Comparison of ENCODE assay signal across 13 cellular contexts in genomic region chr14:50920482-50921225, GRCh38. TPM values are rescaled to one million over a fixed set of nuclear protein-coding genes. Genes with fewer than 3 reads are reported as not detected.
DNase-seq lines count a peak whose midpoint lies in the region; ATAC-seq and TF ChIP-seq lines count a peak whose summit lies in the region.
"Had no signal": no experiment of that assay in that cellular context is flagged by ENCODE, and none has a peak within 500 bp of the region (broad histone marks: within the 10 kb centered on the region; RNA-seq: fewer than 3 reads in every experiment).

No MANE protein-coding gene starts in this region.

- no peaks in the 10 kb centered on the region for H3K27me3 Mint-ChIP-seq in HFFc6 (ENCODE audit: insufficient read depth)

- peaks cover 36% of the 10 kb centered on the region for H3K36me3 Mint-ChIP-seq in HFFc6 (ENCODE audit: low read depth)

- peak overlapping the region; percentile 31; the same call in 1 of the 2 replicates for H3K4me3 ChIP-seq in ACC112 (ENCODE audit: low read depth, low read length)
- no peak overlapping the region for H3K4me3 ChIP-seq in vagina

- H2AFZ ChIP-seq in ACC112 (ENCODE audit: low read length, unreplicated experiment), result peak overlapping the region; percentile 79

- H3K9me3 ChIP-seq in vagina, result no peaks in the 10 kb centered on the region

- DNase-seq in HFFc6 (peak; percentile 75), amniotic stem cell (lab: John Stamatoyannopoulos, UW) (peak; percentile 43), kidney tubule cell (ENCODE audit: low spot score) (peak; percentile 89), vagina (ENCODE audit: extremely low spot score in 2 of 2) (no peak)
- DNase-seq in activated CD8-positive, alpha-beta memory T cell treated with anti-CD3 and anti-CD28 coated beads for 24 hours, result no peak
- DNase-seq: activated CD4-positive, alpha-beta memory T cell treated with anti-CD3 and anti-CD28 coated beads, Interleukin-2, amount 10 ng/mL, durations not matched to agents 7 days and 5 days; left cardiac atrium had no signal

- H3K9me3 Mint-ChIP-seq in HFFc6, result no peaks in the 10 kb centered on the region
- H3K9me3 Mint-ChIP-seq: activated CD4-positive, alpha-beta memory T cell treated with anti-CD3 and anti-CD28 coated beads, Interleukin-2, amount 10 ng/mL, durations not matched to agents 7 days and 5 days; central memory CD8-positive, alpha-beta T cell had no signal

- ATAC-seq in HG03457 (IDR thresholded peaks at IDR 0.05; ENCODE audit: unreplicated experiment) (no peak), GM19324 (IDR thresholded peaks at IDR 0.05; ENCODE audit: low FRiP score, unreplicated experiment) (no peak)
- ATAC-seq: left cardiac atrium, Panc1 had no signal

- H3K4me3 Mint-ChIP-seq in HFFc6, result peak overlapping the region; percentile 25; the same call in 1 of the 2 replicates
- H3K4me3 Mint-ChIP-seq: activated CD4-positive, alpha-beta memory T cell treated with anti-CD3 and anti-CD28 coated beads, Interleukin-2, amount 10 ng/mL, durations not matched to agents 7 days and 5 days; central memory CD8-positive, alpha-beta T cell had no signal

- no peak for TF ChIP-seq POLR2A in vagina (IDR thresholded peaks at IDR 0.05)

- no peaks in the 10 kb centered on the region for H3K27me3 ChIP-seq in ACC112 (ENCODE audit: insufficient read depth, low read length)
- H3K27me3 ChIP-seq in vagina, result no peaks in the 10 kb centered on the region

- H3K27ac ChIP-seq in ACC112 (ENCODE audit: low read depth, low read length) (peak overlapping the region; percentile 89), vagina (no peak overlapping the region)

- peaks cover 22% of the 10 kb centered on the region for H3K4me1 Mint-ChIP-seq in HFFc6 (ENCODE audit: low read depth)
- H3K4me1 Mint-ChIP-seq: activated CD4-positive, alpha-beta memory T cell treated with anti-CD3 and anti-CD28 coated beads, Interleukin-2, amount 10 ng/mL, durations not matched to agents 7 days and 5 days; central memory CD8-positive, alpha-beta T cell had no signal

- H3K36me3 ChIP-seq in ACC112 (ENCODE audit: insufficient read depth, low read length) (peaks cover 51% of the 10 kb centered on the region), vagina (peaks cover 0 to 40% of the 10 kb centered on the region in 2 donors)

- peak overlapping the region; percentile 83 for H3K27ac Mint-ChIP-seq in HFFc6
- H3K27ac Mint-ChIP-seq: activated CD4-positive, alpha-beta memory T cell treated with anti-CD3 and anti-CD28 coated beads, Interleukin-2, amount 10 ng/mL, durations not matched to agents 7 days and 5 days had no signal

- TF ChIP-seq CTCF in HFFc6 (IDR thresholded peaks at IDR 0.05) (no peak), vagina (IDR thresholded peaks at IDR 0.05) (no peak)

- intact Hi-C loops in vagina (cut with DNase I), result no loop called here

- H3K4me1 ChIP-seq in ACC112 (ENCODE audit: control insufficient read depth, insufficient read depth, low read length, unreplicated experiment), result peaks cover 12% of the 10 kb centered on the region
- H3K4me1 ChIP-seq in vagina, result no peaks in the 10 kb centered on the region

- no peaks in the 10 kb centered on the region for H3K79me2 ChIP-seq in ACC112 (ENCODE audit: control insufficient read depth, insufficient read depth, low read length, unreplicated experiment)

RNA-seq across cellular contexts. Expression of gene PYGL, which starts 23.6 kb away (rescaled TPM):
- total RNA-seq in HFFc6 (2021; fragmentation: NEBNext Ultra II Directional; extraction: Animal tissue kit (Norgen Biotek cat#: 25700)), result 10 to 100 TPM; 28.8 to 41.8 (median 30.6) TPM
- 84.0 TPM for total RNA-seq in vagina

RNA-seq across cellular contexts. Expression of gene ABHD12B, which starts 48.8 kb away (rescaled TPM):
- under 1 TPM in 1 of 6 experiments, not detected in 5; 0.34 TPM for total RNA-seq in HFFc6 (2021; fragmentation: NEBNext Ultra II Directional; extraction: Animal tissue kit (Norgen Biotek cat#: 25700))
- not detected for total RNA-seq in vagina
- total RNA-seq: activated CD4-positive, alpha-beta memory T cell treated with anti-CD3 and anti-CD28 coated beads, Interleukin-2, amount 10 ng/mL, durations not matched to agents 7 days and 5 days; ureter had no signal

Comparison
In these comparisons a context has a peak if more than half of its experiments do, and no peak if none do; other contexts are left out.
1. DNase-seq: peak in HFFc6 (single experiment), amniotic stem cell (single experiment) and kidney tubule cell (single experiment); none in vagina (0 of 2) and activated CD8-positive, alpha-beta memory T cell treated with anti-CD3 and anti-CD28 coated beads for 24 hours (single experiment).